10 cellular contexts compared by ENCODE assay signal in the genomic region with DNA sequence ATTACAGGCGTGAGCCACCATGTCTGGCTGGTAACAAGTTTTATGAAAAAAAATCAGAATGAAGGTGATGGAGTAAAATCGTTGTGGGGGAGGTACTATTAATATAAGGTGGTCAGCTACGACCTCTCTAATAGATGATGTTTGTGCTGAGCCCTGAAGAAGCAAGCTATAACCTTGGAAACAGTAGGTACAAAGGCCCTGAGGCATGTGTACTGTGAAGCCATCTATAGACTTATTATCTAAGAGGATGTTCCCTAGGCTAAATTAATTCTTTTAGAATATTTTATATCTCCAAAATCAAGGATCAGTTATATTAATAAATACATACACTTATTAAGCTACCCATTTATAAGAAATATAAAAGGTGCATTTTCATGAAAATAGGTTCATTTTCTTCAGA.
"Had no signal": no experiment of that assay in that cellular context is flagged by ENCODE, and none has a peak within 500 bp of the region (broad histone marks: within the 10 kb centered on the region; RNA-seq: fewer than 3 reads in every experiment).

No MANE protein-coding gene starts in this region.

- H3K9me3 Mint-ChIP-seq: activated CD4-positive, alpha-beta memory T cell treated with anti-CD3 and anti-CD28 coated beads for 36 hours had no signal

- H3K9me3 ChIP-seq: gastrocnemius medialis, upper lobe of left lung had no signal

- H3K4me3 ChIP-seq: gastrocnemius medialis, upper lobe of left lung had no signal

- H3K4me3 Mint-ChIP-seq: activated CD4-positive, alpha-beta memory T cell treated with anti-CD3 and anti-CD28 coated beads for 36 hours; activated naive CD8-positive, alpha-beta T cell treated with anti-CD3 and anti-CD28 coated beads, Interleukin-2, amount 10 ng/mL, durations not matched to agents 7 days and 5 days had no signal

- H3K4me1 ChIP-seq: gastrocnemius medialis, upper lobe of left lung had no signal

- H3K36me3 Mint-ChIP-seq: activated CD4-positive, alpha-beta memory T cell treated with anti-CD3 and anti-CD28 coated beads for 36 hours; activated naive CD8-positive, alpha-beta T cell treated with anti-CD3 and anti-CD28 coated beads, Interleukin-2, amount 10 ng/mL, durations not matched to agents 7 days and 5 days had no signal

- H3K27ac ChIP-seq: gastrocnemius medialis, upper lobe of left lung had no signal

- H3K27me3 ChIP-seq: gastrocnemius medialis, upper lobe of left lung had no signal

- H3K36me3 ChIP-seq: gastrocnemius medialis, upper lobe of left lung had no signal

- H3K27ac Mint-ChIP-seq: activated CD4-positive, alpha-beta memory T cell treated with anti-CD3 and anti-CD28 coated beads for 36 hours; activated naive CD8-positive, alpha-beta T cell treated with anti-CD3 and anti-CD28 coated beads, Interleukin-2, amount 10 ng/mL, durations not matched to agents 7 days and 5 days had no signal

- DNase-seq: activated CD4-positive, alpha-beta memory T cell treated with anti-CD3 and anti-CD28 coated beads for 36 hours; activated CD4-positive, alpha-beta T cell treated with anti-CD3 and anti-CD28 coated beads for 1 hour; activated CD8-positive, alpha-beta memory T cell treated with anti-CD3 and anti-CD28 coated beads, Interleukin-2, amount 50 U/mL, for 4 hours; activated naive CD8-positive, alpha-beta T cell treated with anti-CD3 and anti-CD28 coated beads, Interleukin-2, amount 10 ng/mL, durations not matched to agents 7 days and 5 days; aorta; gastrocnemius medialis; left ventricle myocardium superior; stimulated activated CD4-positive, alpha-beta T cell treated with anti-CD3 and anti-CD28 coated beads, Interleukin-2, amount 100 ng/mL, for 48 hours; stimulated activated naive CD4-positive, alpha-beta T cell treated with Interleukin-2 at 50 U/mL for 16 hours; upper lobe of left lung had no signal

- H3K27me3 Mint-ChIP-seq: activated CD4-positive, alpha-beta memory T cell treated with anti-CD3 and anti-CD28 coated beads for 36 hours had no signal
